1 cellular context compared by ENCODE assay signal in the genomic region with DNA sequence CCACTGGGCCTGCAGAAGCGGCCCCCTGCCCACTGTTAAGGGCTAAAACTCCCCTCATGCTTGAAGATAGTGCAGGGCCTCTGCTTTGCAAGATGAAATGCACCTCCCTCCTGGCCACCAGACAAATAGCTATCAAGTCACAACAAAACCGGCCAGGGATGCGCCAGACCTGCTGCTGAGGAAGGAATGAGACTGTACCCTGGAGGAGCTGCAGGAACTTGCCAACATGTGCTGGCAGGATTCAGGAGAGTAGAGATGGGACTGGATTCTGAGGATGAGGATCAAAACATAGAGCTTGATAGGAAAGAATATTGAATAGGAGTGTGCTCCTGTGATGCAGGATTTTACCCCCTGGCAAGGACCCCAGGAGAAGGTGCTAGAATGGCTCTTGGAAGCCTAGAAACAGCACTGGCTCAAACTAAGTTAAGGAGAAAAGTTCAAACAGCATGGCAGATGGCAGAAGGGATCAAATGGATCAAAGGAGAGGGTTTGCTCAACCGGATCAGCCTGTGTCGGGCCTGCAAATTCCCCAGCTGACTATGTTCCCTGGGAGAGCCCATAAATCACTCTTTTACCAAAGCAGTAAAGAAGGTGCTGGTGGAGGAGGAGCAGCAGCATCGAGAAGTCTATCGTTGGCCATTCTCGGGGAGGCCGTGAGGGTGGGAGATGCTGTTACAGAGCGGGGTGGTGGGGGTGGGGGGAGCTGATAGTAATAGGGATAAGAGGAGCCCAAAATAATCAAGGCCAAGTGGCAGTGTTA.
TF ChIP-seq lines count a peak whose summit lies in the region.

No MANE protein-coding gene starts in this region.

TF ChIP-seq in GM23338, 12 proteins besides CTCF, POLR2A, EP300 and RAD21 (continued from another document):
- TF ChIP-seq NANOG (IDR thresholded peaks at IDR 0.05; ENCODE audit: borderline replicate concordance) (no peak), ZNF331 (CRISPR knock-in tag; IDR thresholded peaks at IDR 0.05; ENCODE audit: low read depth) (no peak), CREB1 (CRISPR knock-in tag; IDR thresholded peaks at IDR 0.05; ENCODE audit: low read depth) (no peak), JUNB (IDR thresholded peaks at IDR 0.05; ENCODE audit: unreplicated experiment) (no peak), ZNF114 (CRISPR knock-in tag; IDR thresholded peaks at IDR 0.05) (no peak)
- TF ChIP-seq, protein P1, sequence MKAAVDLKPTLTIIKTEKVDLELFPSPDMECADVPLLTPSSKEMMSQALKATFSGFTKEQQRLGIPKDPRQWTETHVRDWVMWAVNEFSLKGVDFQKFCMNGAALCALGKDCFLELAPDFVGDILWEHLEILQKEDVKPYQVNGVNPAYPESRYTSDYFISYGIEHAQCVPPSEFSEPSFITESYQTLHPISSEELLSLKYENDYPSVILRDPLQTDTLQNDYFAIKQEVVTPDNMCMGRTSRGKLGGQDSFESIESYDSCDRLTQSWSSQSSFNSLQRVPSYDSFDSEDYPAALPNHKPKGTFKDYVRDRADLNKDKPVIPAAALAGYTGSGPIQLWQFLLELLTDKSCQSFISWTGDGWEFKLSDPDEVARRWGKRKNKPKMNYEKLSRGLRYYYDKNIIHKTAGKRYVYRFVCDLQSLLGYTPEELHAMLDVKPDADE (IDR thresholded peaks at IDR 0.05): no peak
- TF ChIP-seq, protein P2, sequence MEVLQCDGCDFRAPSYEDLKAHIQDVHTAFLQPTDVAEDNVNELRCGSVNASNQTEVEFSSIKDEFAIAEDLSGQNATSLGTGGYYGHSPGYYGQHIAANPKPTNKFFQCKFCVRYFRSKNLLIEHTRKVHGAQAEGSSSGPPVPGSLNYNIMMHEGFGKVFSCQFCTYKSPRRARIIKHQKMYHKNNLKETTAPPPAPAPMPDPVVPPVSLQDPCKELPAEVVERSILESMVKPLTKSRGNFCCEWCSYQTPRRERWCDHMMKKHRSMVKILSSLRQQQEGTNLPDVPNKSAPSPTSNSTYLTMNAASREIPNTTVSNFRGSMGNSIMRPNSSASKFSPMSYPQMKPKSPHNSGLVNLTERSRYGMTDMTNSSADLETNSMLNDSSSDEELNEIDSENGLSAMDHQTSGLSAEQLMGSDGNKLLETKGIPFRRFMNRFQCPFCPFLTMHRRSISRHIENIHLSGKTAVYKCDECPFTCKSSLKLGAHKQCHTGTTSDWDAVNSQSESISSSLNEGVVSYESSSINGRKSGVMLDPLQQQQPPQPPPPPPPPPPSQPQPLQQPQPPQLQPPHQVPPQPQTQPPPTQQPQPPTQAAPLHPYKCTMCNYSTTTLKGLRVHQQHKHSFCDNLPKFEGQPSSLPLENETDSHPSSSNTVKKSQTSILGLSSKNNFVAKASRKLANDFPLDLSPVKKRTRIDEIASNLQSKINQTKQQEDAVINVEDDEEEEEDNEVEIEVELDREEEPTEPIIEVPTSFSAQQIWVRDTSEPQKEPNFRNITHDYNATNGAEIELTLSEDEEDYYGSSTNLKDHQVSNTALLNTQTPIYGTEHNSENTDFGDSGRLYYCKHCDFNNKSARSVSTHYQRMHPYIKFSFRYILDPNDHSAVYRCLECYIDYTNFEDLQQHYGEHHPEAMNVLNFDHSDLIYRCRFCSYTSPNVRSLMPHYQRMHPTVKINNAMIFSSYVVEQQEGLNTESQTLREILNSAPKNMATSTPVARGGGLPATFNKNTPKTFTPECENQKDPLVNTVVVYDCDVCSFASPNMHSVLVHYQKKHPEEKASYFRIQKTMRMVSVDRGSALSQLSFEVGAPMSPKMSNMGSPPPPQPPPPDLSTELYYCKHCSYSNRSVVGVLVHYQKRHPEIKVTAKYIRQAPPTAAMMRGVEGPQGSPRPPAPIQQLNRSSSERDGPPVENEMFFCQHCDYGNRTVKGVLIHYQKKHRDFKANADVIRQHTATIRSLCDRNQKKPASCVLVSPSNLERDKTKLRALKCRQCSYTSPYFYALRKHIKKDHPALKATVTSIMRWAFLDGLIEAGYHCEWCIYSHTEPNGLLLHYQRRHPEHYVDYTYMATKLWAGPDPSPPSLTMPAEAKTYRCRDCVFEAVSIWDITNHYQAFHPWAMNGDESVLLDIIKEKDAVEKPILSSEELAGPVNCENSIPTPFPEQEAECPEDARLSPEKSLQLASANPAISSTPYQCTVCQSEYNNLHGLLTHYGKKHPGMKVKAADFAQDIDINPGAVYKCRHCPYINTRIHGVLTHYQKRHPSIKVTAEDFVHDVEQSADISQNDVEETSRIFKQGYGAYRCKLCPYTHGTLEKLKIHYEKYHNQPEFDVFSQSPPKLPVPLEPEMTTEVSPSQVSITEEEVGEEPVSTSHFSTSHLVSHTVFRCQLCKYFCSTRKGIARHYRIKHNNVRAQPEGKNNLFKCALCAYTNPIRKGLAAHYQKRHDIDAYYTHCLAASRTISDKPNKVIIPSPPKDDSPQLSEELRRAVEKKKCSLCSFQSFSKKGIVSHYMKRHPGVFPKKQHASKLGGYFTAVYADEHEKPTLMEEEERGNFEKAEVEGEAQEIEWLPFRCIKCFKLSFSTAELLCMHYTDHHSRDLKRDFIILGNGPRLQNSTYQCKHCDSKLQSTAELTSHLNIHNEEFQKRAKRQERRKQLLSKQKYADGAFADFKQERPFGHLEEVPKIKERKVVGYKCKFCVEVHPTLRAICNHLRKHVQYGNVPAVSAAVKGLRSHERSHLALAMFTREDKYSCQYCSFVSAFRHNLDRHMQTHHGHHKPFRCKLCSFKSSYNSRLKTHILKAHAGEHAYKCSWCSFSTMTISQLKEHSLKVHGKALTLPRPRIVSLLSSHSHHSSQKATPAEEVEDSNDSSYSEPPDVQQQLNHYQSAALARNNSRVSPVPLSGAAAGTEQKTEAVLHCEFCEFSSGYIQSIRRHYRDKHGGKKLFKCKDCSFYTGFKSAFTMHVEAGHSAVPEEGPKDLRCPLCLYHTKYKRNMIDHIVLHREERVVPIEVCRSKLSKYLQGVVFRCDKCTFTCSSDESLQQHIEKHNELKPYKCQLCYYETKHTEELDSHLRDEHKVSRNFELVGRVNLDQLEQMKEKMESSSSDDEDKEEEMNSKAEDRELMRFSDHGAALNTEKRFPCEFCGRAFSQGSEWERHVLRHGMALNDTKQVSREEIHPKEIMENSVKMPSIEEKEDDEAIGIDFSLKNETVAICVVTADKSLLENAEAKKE (CRISPR knock-in tag; IDR thresholded peaks at IDR 0.05): no peak
